Comparison of ENCODE assay signal across 8 cellular contexts in genomic region chr5:179801304-179802206, GRCh38. TPM values are rescaled to one million over a fixed set of nuclear protein-coding genes. Genes with fewer than 3 reads are reported as not detected.
DNase-seq lines count a peak whose midpoint lies in the region; ATAC-seq and TF ChIP-seq lines count a peak whose summit lies in the region.

No MANE protein-coding gene starts in this region.

- H3K27me3 Mint-ChIP-seq in IgD-negative memory B cell (no peaks in the 10 kb centered on the region), nephron (ENCODE audit: low read depth) (peaks cover 4% of the 10 kb centered on the region)

- H3K27ac Mint-ChIP-seq in IgD-negative memory B cell (peak overlapping the region; percentile 41 to 93 (median 80)), nephron (peak overlapping the region in 1 of 3 experiments; percentile 38)

- H3K36me3 Mint-ChIP-seq in IgD-negative memory B cell (peaks cover 3% of the 10 kb centered on the region), nephron (ENCODE audit: low read depth) (peaks cover 26% of the 10 kb centered on the region)

- peak; percentile 76 for TF ChIP-seq CTCF in GM13977 (IDR thresholded peaks at IDR 0.05; ENCODE audit: extremely low read depth, insufficient read depth, missing control alignments)
- peak; percentile 45 to 66 (median 54) for TF ChIP-seq CTCF in nephron (IDR thresholded peaks at IDR 0.05; ENCODE audit: unreplicated experiment in 3 of 3)
- TF ChIP-seq CTCF in suprapubic skin (IDR thresholded peaks at IDR 0.05): peak in 1 of 2 donors; percentile 70

- H3K4me1 Mint-ChIP-seq in IgD-negative memory B cell (peaks cover 20 to 26% (median 26%) of the 10 kb centered on the region in 3 donors), nephron (peaks cover 13% of the 10 kb centered on the region)

- no peak for TF ChIP-seq POLR2A in suprapubic skin (IDR thresholded peaks at IDR 0.05)

- peaks cover 57% of the 10 kb centered on the region for H3K4me1 ChIP-seq in suprapubic skin

- ATAC-seq in GM19023 (IDR thresholded peaks at IDR 0.05; ENCODE audit: unreplicated experiment): no peak

- H3K27ac ChIP-seq in suprapubic skin: no peak overlapping the region

- H3K9me3 Mint-ChIP-seq in IgD-negative memory B cell (no peaks in the 10 kb centered on the region), nephron (no peaks in the 10 kb centered on the region)

- in situ Hi-C loops in GM13977 (cut with MboI; ENCODE audit: low pct_unique_long_range_greater_than_20kb, low sequenced_read_pairs, unreplicated experiment): no loop called here

- H3K4me3 Mint-ChIP-seq in IgD-negative memory B cell (peak overlapping the region in 2 of 4 donors; percentile 28 to 76), nephron (peak overlapping the region in 2 of 3 experiments; percentile 18 to 56)

- DNase-seq in GM13977 (ENCODE audit: low spot score) (peak; percentile 87), suprapubic skin (ENCODE audit: low spot score in 2 of 2) (peak; percentile 85 to 88), NCI-H2081 (lab: John Stamatoyannopoulos, UW) (no peak)
- peak; percentile 75 to 76 for DNase-seq in activated CD4-positive, alpha-beta T cell treated with anti-CD3 and anti-CD28 coated beads, Interleukin-2, amount 50 U/mL, for 24 hours (ENCODE audit: low read depth in 1 of 2, low spot score in 1 of 2)
- DNase-seq in effector CD8-positive, alpha-beta T cell (lab: John Stamatoyannopoulos, UW): peak; percentile 70

- TF ChIP-seq EP300 in suprapubic skin (IDR thresholded peaks at IDR 0.05): no peak

- H3K27me3 ChIP-seq in suprapubic skin: no peaks in the 10 kb centered on the region

- WGBS in suprapubic skin: 58% methylated on average over 61 of the region's 67 CpGs

- peaks cover 41% of the 10 kb centered on the region for H3K36me3 ChIP-seq in suprapubic skin

- no peak overlapping the region for H3K4me3 ChIP-seq in suprapubic skin

- H3K9me3 ChIP-seq in suprapubic skin: no peaks in the 10 kb centered on the region

RNA-seq across cellular contexts. Expression of gene MGAT4B, which starts 5.1 kb away (rescaled TPM):
- 12.0 TPM for polyA plus RNA-seq in IgD-negative memory B cell
- 100 to 1,000 TPM in 2 of 4 donors, 10 to 100 TPM in 2; 74.5 to 142 (median 97.4) TPM for total RNA-seq in suprapubic skin

RNA-seq across cellular contexts. Expression of gene LTC4S, which starts 7.8 kb away (rescaled TPM):
- 0.80 TPM for polyA plus RNA-seq in IgD-negative memory B cell
- total RNA-seq in suprapubic skin: 1 to 10 TPM; 3.5 to 7.9 (median 4.5) TPM

RNA-seq across cellular contexts. Expression of gene SQSTM1, which starts 19.1 kb away (rescaled TPM):
- 225 TPM for polyA plus RNA-seq in IgD-negative memory B cell
- total RNA-seq in suprapubic skin: 100 to 1,000 TPM; 183 to 282 (median 265) TPM

RNA-seq across cellular contexts. Expression of gene MRNIP, which starts 57.1 kb away (rescaled TPM):
- 26.2 TPM for polyA plus RNA-seq in IgD-negative memory B cell
- total RNA-seq in suprapubic skin: 100 to 1,000 TPM in 1 of 4 donors, 10 to 100 TPM in 3; 11.6 to 102 (median 22.6) TPM

Comparison
In these comparisons a context has a peak if more than half of its experiments do, and no peak if none do; other contexts are left out.
1. DNase-seq: peak in GM13977 (single experiment), activated CD4-positive, alpha-beta T cell treated with anti-CD3 and anti-CD28 coated beads, Interleukin-2, amount 50 U/mL, for 24 hours (2 of 2), effector CD8-positive, alpha-beta T cell (single experiment) and suprapubic skin (2 of 2); none in NCI-H2081 (0 of 2).